In genomic region chr11:76752321-76753175, GRCh38 we compare ENCODE assay signal across 12 cellular contexts. TPM values are rescaled to one million over a fixed set of nuclear protein-coding genes. Genes with fewer than 3 reads are reported as not detected.
DNase-seq lines count a peak whose midpoint lies in the region; ATAC-seq and TF ChIP-seq lines count a peak whose summit lies in the region.
"Had no signal": no experiment of that assay in that cellular context is flagged by ENCODE, and none has a peak within 500 bp of the region (broad histone marks: within the 10 kb centered on the region; RNA-seq: fewer than 3 reads in every experiment).

No MANE protein-coding gene starts in this region.

- H3K36me3 ChIP-seq in SK-N-SH (replicated peaks in 1 of 2; ENCODE audit: control insufficient read depth in 1 of 2, insufficient read depth in 2 of 2, low read length in 1 of 2) (no peaks in the 10 kb centered on the region), osteoblast (ENCODE audit: insufficient read depth, low read length) (no peaks in the 10 kb centered on the region)
- H3K36me3 ChIP-seq: BLaER1 treated with 17β-estradiol and CSF1 and Interleukin-3, amounts not matched to agents 10 nM and 100 nM had no signal

- DNase-seq in AG08396 (ENCODE audit: low spot score) (peak; percentile 77), SK-N-SH (peak; percentile 31), glutamatergic neuron (no peak), osteoblast (ENCODE audit: insufficient read length, low spot score, missing footprints) (peak; percentile 94), T-helper 17 cell (no peak), DMS114 treated with DMSO at 0.1 percent for 48 hours (lab: John Stamatoyannopoulos, UW; ENCODE audit: unreplicated experiment) (no peak)
- DNase-seq: activated gamma-delta T cell, NCI-H1694 treated with DMSO at 0.1 percent for 48 hours, SW 1271 had no signal

- TF ChIP-seq EP300 in SK-N-SH (IDR thresholded peaks at IDR 0.05; ENCODE audit: borderline replicate concordance in 1 of 2, low read depth in 1 of 2, low read length in 1 of 2): no peak

- no peak overlapping the region for H3K4me2 ChIP-seq in SK-N-SH
- H3K4me2 ChIP-seq in osteoblast (ENCODE audit: insufficient read depth, low read length): peak overlapping the region; percentile 56
- H3K4me2 ChIP-seq: BLaER1 treated with 17β-estradiol and CSF1 and Interleukin-3, amounts not matched to agents 10 nM and 100 nM had no signal

- H3K9me3 ChIP-seq in SK-N-SH (no peaks in the 10 kb centered on the region), osteoblast (ENCODE audit: low read depth, low read length) (no peaks in the 10 kb centered on the region), T-helper 17 cell (ENCODE audit: control insufficient read depth, low read length, poor library complexity, severe bottlenecking) (no peaks in the 10 kb centered on the region)
- H3K9me3 ChIP-seq: BLaER1 treated with 17β-estradiol and CSF1 and Interleukin-3, amounts not matched to agents 10 nM and 100 nM had no signal

- POLR2A ChIA-PET in SK-N-SH (lab: Yijun Ruan, JAX): interaction anchor here (1.2 kb wide), 1 partner anchor 29 kb away, joined by 3 read pairs; no protein-coding TSS in a partner anchor

- no peaks in the 10 kb centered on the region for H3F3A ChIP-seq in SK-N-SH (replicated peaks; ENCODE audit: insufficient read depth)

- no peak for TF ChIP-seq CTCF in SK-N-SH (IDR thresholded peaks at IDR 0.05)
- TF ChIP-seq CTCF in glutamatergic neuron (IDR thresholded peaks at IDR 0.05; ENCODE audit: partially characterized antibody, unreplicated experiment): no peak
- no peak for TF ChIP-seq CTCF in osteoblast (IDR thresholded peaks at IDR 0.05; ENCODE audit: extremely low read depth, low read depth, low read length)

- H3K27ac ChIP-seq in SK-N-SH (ENCODE audit: low read depth in 2 of 2, low read length in 1 of 2) (no peak overlapping the region), osteoblast (ENCODE audit: low read depth, low read length) (peak overlapping the region; percentile 33)
- H3K27ac ChIP-seq: BLaER1 treated with 17β-estradiol and CSF1 and Interleukin-3, amounts not matched to agents 10 nM and 100 nM had no signal

- peaks cover 10% of the 10 kb centered on the region for H3K4me1 Mint-ChIP-seq in glutamatergic neuron (ENCODE audit: low read depth, unreplicated experiment)
- H3K4me1 Mint-ChIP-seq in T-helper 17 cell: peaks cover 2% of the 10 kb centered on the region

- no peak overlapping the region for H2AFZ ChIP-seq in SK-N-SH (ENCODE audit: low read depth)
- peak overlapping the region; percentile 90 for H2AFZ ChIP-seq in osteoblast (ENCODE audit: low read length)

- H3K4me3 Mint-ChIP-seq in glutamatergic neuron (ENCODE audit: unreplicated experiment) (no peak overlapping the region), T-helper 17 cell (no peak overlapping the region)

- CTCF ChIA-PET in SK-N-SH (lab: Yijun Ruan, JAX): interaction anchor here (1.1 kb wide), 1 partner anchor 11 kb away, joined by 4 read pairs; no protein-coding TSS in a partner anchor

- H3K27me3 Mint-ChIP-seq in glutamatergic neuron (ENCODE audit: unreplicated experiment): peaks cover 2% of the 10 kb centered on the region
- peaks cover 35% of the 10 kb centered on the region for H3K27me3 Mint-ChIP-seq in T-helper 17 cell

- TF ChIP-seq RAD21 in SK-N-SH (IDR thresholded peaks at IDR 0.05; ENCODE audit: low read length): no peak

- no peaks in the 10 kb centered on the region; the same call in 1 of the 2 replicates for H3K27me3 ChIP-seq in SK-N-SH (ENCODE audit: insufficient read depth)
- no peaks in the 10 kb centered on the region for H3K27me3 ChIP-seq in osteoblast (ENCODE audit: insufficient read depth, low read length)
- H3K27me3 ChIP-seq: BLaER1 treated with 17β-estradiol and CSF1 and Interleukin-3, amounts not matched to agents 10 nM and 100 nM had no signal

- H3K27ac Mint-ChIP-seq in glutamatergic neuron (ENCODE audit: unreplicated experiment) (peak overlapping the region; percentile 12), T-helper 17 cell (no peak overlapping the region)

- H3K36me3 Mint-ChIP-seq in glutamatergic neuron (ENCODE audit: unreplicated experiment) (no peaks in the 10 kb centered on the region), T-helper 17 cell (ENCODE audit: low read depth) (peaks cover 4% of the 10 kb centered on the region)

- H3K4me3 ChIP-seq in SK-N-SH (ENCODE audit: low read depth in 2 of 2, low read length in 1 of 2) (no peak overlapping the region), osteoblast (ENCODE audit: insufficient read depth, low read length) (peak overlapping the region; percentile 28)
- H3K4me3 ChIP-seq: BLaER1 treated with 17β-estradiol and CSF1 and Interleukin-3, amounts not matched to agents 10 nM and 100 nM had no signal

- WGBS in SK-N-SH (ENCODE audit: low lambda C conversion rate): 84% methylated on average over 25 of the region's 25 CpGs

- H3K4me1 ChIP-seq in SK-N-SH (ENCODE audit: control insufficient read depth in 1 of 2, insufficient read depth in 2 of 2, low read depth in 1 of 2, low read length in 1 of 2) (peaks cover 0 to 8% of the 10 kb centered on the region in 2 experiments; a peak in 1 of 4 replicates), osteoblast (ENCODE audit: insufficient read depth, low read length) (peaks cover 15% of the 10 kb centered on the region)

- no peak for ATAC-seq in T-helper 17 cell
- no peak for ATAC-seq in HG02610 (IDR thresholded peaks at IDR 0.05; ENCODE audit: unreplicated experiment)
- no peak for ATAC-seq in GM19397 (IDR thresholded peaks at IDR 0.05; ENCODE audit: unreplicated experiment)

- peaks cover 2% of the 10 kb centered on the region for H3K9me3 Mint-ChIP-seq in glutamatergic neuron (ENCODE audit: unreplicated experiment)

- H3K9ac ChIP-seq in SK-N-SH: no peak overlapping the region
- H3K9ac ChIP-seq: BLaER1 treated with 17β-estradiol and CSF1 and Interleukin-3, amounts not matched to agents 10 nM and 100 nM had no signal

- no peaks in the 10 kb centered on the region for H3K9me2 ChIP-seq in SK-N-SH

- no peaks in the 10 kb centered on the region for H3K79me2 ChIP-seq in SK-N-SH (ENCODE audit: insufficient read depth)
- no peaks in the 10 kb centered on the region for H3K79me2 ChIP-seq in osteoblast (ENCODE audit: insufficient read depth, low read length)

- H4K20me1 ChIP-seq in SK-N-SH (ENCODE audit: insufficient read depth): no peaks in the 10 kb centered on the region
- no peaks in the 10 kb centered on the region for H4K20me1 ChIP-seq in osteoblast (ENCODE audit: insufficient read depth, low read length)
- H4K20me1 ChIP-seq: BLaER1 treated with 17β-estradiol and CSF1 and Interleukin-3, amounts not matched to agents 10 nM and 100 nM had no signal

TF ChIP-seq in SK-N-SH, 30 proteins besides CTCF, POLR2A, EP300 and RAD21:
- no peak for TF ChIP-seq MEF2A (IDR thresholded peaks at IDR 0.05; ENCODE audit: borderline replicate concordance, low read depth)

RNA-seq across cellular contexts. Expression of gene TSKU, which starts 30.6 kb away (rescaled TPM):
- polyA plus RNA-seq in SK-N-SH (2012; rRNA removed): 18.3 and 20.7 TPM in 2 replicates
- polyA plus RNA-seq in SK-N-SH (2012; cell fraction: cytosol; rRNA removed): 8.1 and 14.3 TPM in 2 replicates
- polyA plus RNA-seq in SK-N-SH (2012; cell fraction: nucleus; rRNA removed): 8.7 TPM in 2 replicates
- total RNA-seq in glutamatergic neuron (ENCODE audit: unreplicated experiment): 29.2 TPM
- total RNA-seq in osteoblast: 23.5 and 24.2 TPM in 2 replicates
- not detected for total RNA-seq in T-helper 17 cell

Comparison
In these comparisons a context has a peak if more than half of its experiments do, and no peak if none do; other contexts are left out.
1. DNase-seq: peak in AG08396 (single experiment), SK-N-SH (single experiment) and osteoblast (single experiment); none in glutamatergic neuron (single experiment), T-helper 17 cell (0 of 3) and DMS114 treated with DMSO at 0.1 percent for 48 hours (single experiment).
2. RNA of gene TSKU, which starts 30.6 kb away (total RNA-seq): 29.2 TPM in glutamatergic neuron (single experiment) and 23.5 to 24.2 TPM in osteoblast; not detected in T-helper 17 cell; every median in the first group is over 10 times any median in the second.